ENCODE assay signal across 9 cellular contexts in genomic region chr18:7567487-7568425, GRCh38. TPM values are rescaled to one million over a fixed set of nuclear protein-coding genes. Genes with fewer than 3 reads are reported as not detected.
DNase-seq lines count a peak whose midpoint lies in the region; ATAC-seq, FAIRE-seq and TF ChIP-seq lines count a peak whose summit lies in the region.
"Had no signal": no experiment of that assay in that cellular context is flagged by ENCODE, and none has a peak within 500 bp of the region (broad histone marks: within the 10 kb centered on the region; RNA-seq: fewer than 3 reads in every experiment).

No MANE protein-coding gene starts in this region.

- peak overlapping the region; percentile 78 for H3K9ac ChIP-seq in HepG2 (ENCODE audit: insufficient read depth, low read depth, low read length)

- CTCF ChIA-PET in HepG2 (lab: Yijun Ruan, JAX; ENCODE audit: low intra/inter-chr PET ratio, low total read pairs) = interaction anchor here (2.2 kb wide), 1 partner anchor 295 kb away, joined by 11 read pairs; no protein-coding TSS in a partner anchor

- H3K4me1 ChIP-seq in SJCRH30 (no peaks in the 10 kb centered on the region), HepG2 (ENCODE audit: insufficient read depth, low read length) (peaks cover 30% of the 10 kb centered on the region)
- no peaks in the 10 kb centered on the region for H3K4me1 ChIP-seq in effector memory CD4-positive, alpha-beta T cell (ENCODE audit: control insufficient read depth, insufficient read depth, low read length, poor library complexity, severe bottlenecking)

- no peak; the same call in 1 of the 2 replicates for TF ChIP-seq RAD21 in HepG2 (CRISPR knock-in tag; IDR thresholded peaks at IDR 0.05)

- no TSS peak for BruUV-seq in HepG2 (replicated peaks; lab: Mats Ljungman, UMichigan)

- H3K79me2 ChIP-seq in HepG2 (ENCODE audit: insufficient read depth, low read length) = peaks cover 35% of the 10 kb centered on the region

- H3K9me3 Mint-ChIP-seq in CD14-positive monocyte = peaks cover 0 to 11% (median 3%) of the 10 kb centered on the region in 7 donors

- FAIRE-seq in HepG2 (lab: Jason Lieb, UNC) = no peak

- intact Hi-C loops in CD14-positive monocyte (cut with micrococcal nuclease) (no loop called here), HepG2 (cut with micrococcal nuclease; ENCODE audit: unreplicated experiment) (loop anchor here (1.0 to 5.0 kb wide), 5 partner anchors 59 to 295 kb away; no protein-coding TSS in a partner anchor)

- TF ChIP-seq EP300 in HepG2 (IDR thresholded peaks at IDR 0.05; ENCODE audit: low read depth in 2 of 2, low read length in 2 of 2) (no peak), HepG2 (CRISPR knock-in tag; IDR thresholded peaks at IDR 0.05; ENCODE audit: borderline replicate concordance) (no peak)

- peak overlapping the region; percentile 53 to 62 for H3K4me3 Mint-ChIP-seq in CD14-positive monocyte

- ATAC-seq in HepG2 = peak; percentile 72
- no peak for ATAC-seq in GM18519 (IDR thresholded peaks at IDR 0.05; ENCODE audit: low FRiP score, unreplicated experiment)
- ATAC-seq in HG03378 (IDR thresholded peaks at IDR 0.05; ENCODE audit: unreplicated experiment) = no peak

- POLR2A ChIA-PET in HepG2 (lab: Yijun Ruan, JAX) = interaction anchor here (0.5 to 1.6 kb wide), 4 partner anchors 8 to 450 kb away, joined by 3 to 5 read pairs (median 4); no protein-coding TSS in a partner anchor

- peak overlapping the region; percentile 84 for H3K4me3 ChIP-seq in SJCRH30
- peak overlapping the region; percentile 52 for H3K4me3 ChIP-seq in effector memory CD4-positive, alpha-beta T cell (ENCODE audit: insufficient read depth, low read depth, low read length, poor library complexity, severe bottlenecking)
- H3K4me3 ChIP-seq in HepG2 (replicated peaks in 1 of 3; ENCODE audit: insufficient read depth in 1 of 3, low read depth in 2 of 3, low read length in 3 of 3) = peak overlapping the region; percentile 88 to 96 (median 92)

- peak overlapping the region in 1 of 7 donors; percentile 8 for H3K27ac Mint-ChIP-seq in CD14-positive monocyte
- H3K27ac Mint-ChIP-seq: IgD-negative memory B cell had no signal

- peaks cover 44 to 61% (median 45%) of the 10 kb centered on the region in 3 donors for H3K27me3 Mint-ChIP-seq in CD14-positive monocyte (ENCODE audit: low read depth in 3 of 3)

- peak overlapping the region; percentile 76 for H3K4me2 ChIP-seq in HepG2 (ENCODE audit: low read depth, low read length)

- peaks cover 5 to 8% of the 10 kb centered on the region in 2 donors for H3K36me3 Mint-ChIP-seq in CD14-positive monocyte
- H3K36me3 Mint-ChIP-seq: IgD-negative memory B cell had no signal

- peak in 1 of 2 experiments; percentile 15; a peak in 1 of 4 replicates for TF ChIP-seq POLR2A in HepG2 (IDR thresholded peaks at IDR 0.05; ENCODE audit: insufficient read depth in 1 of 2, low read depth in 2 of 2, low read length in 2 of 2)

- TF ChIP-seq CTCF in CD14-positive monocyte (IDR thresholded peaks at IDR 0.05) (peak; percentile 11), GM20000 (IDR thresholded peaks at IDR 0.05; ENCODE audit: extremely low read depth, missing control alignments) (no peak), HepG2 (CRISPR knock-in tag; IDR thresholded peaks at IDR 0.05) (no peak; the same call in 1 of the 2 replicates)

- WGBS in HepG2 (ENCODE audit: low lambda C conversion rate) = 0% methylated on average over 7 of the region's 107 CpGs

- DNase-seq in CD14-positive monocyte (ENCODE audit: low spot score) = peak; percentile 46
- DNase-seq in GM20000 (ENCODE audit: low spot score) = peak; percentile 45
- peak; percentile 39 to 54 for DNase-seq in SJCRH30
- no peak for DNase-seq in effector memory CD4-positive, alpha-beta T cell
- DNase-seq in HepG2 (ENCODE audit: low spot score) = no peak
- DNase-seq in substantia nigra (lab: John Stamatoyannopoulos, UW) = peak in 34 of 49 donors; percentile 7 to 62 (median 36)

- peak overlapping the region; percentile 54 for H3K27ac ChIP-seq in SJCRH30
- peak overlapping the region; percentile 37 for H3K27ac ChIP-seq in effector memory CD4-positive, alpha-beta T cell (ENCODE audit: insufficient read depth, low read length, poor library complexity, severe bottlenecking)
- peak overlapping the region; percentile 71 for H3K27ac ChIP-seq in HepG2 (ENCODE audit: extremely low read length, insufficient read depth, low read length)
- peak overlapping the region; percentile 80 for H3K27ac ChIP-seq in substantia nigra (ENCODE audit: low read depth, low read length, poor library complexity, severe bottlenecking)

- H3K36me3 ChIP-seq in SJCRH30 (no peaks in the 10 kb centered on the region), HepG2 (replicated peaks in 1 of 2; ENCODE audit: control insufficient read depth in 1 of 2, insufficient read depth in 2 of 2, low read length in 2 of 2) (no peaks in the 10 kb centered on the region)
- no peaks in the 10 kb centered on the region for H3K36me3 ChIP-seq in effector memory CD4-positive, alpha-beta T cell (ENCODE audit: control insufficient read depth, insufficient read depth, low read length)

- H2AFZ ChIP-seq in HepG2 (ENCODE audit: low read length) = no peak overlapping the region

- H3K27me3 ChIP-seq in SJCRH30 (no peaks in the 10 kb centered on the region), HepG2 (ENCODE audit: control insufficient read depth in 1 of 2, insufficient read depth in 2 of 2, low read length in 2 of 2) (peaks cover 0 to 14% of the 10 kb centered on the region in 2 experiments; a peak in 2 of 5 replicates)
- H3K27me3 ChIP-seq in effector memory CD4-positive, alpha-beta T cell (replicated peaks; ENCODE audit: control insufficient read depth, insufficient read depth, low read length, poor library complexity, severe bottlenecking) = peaks cover 20% of the 10 kb centered on the region

- H3K4me1 Mint-ChIP-seq in CD14-positive monocyte = peaks cover 24% of the 10 kb centered on the region

- H3K9me3 ChIP-seq in SJCRH30 (replicated peaks) = no peaks in the 10 kb centered on the region
- H3K9me3 ChIP-seq in effector memory CD4-positive, alpha-beta T cell (ENCODE audit: control insufficient read depth, low read length) = no peaks in the 10 kb centered on the region
- H3K9me3 ChIP-seq in HepG2 (ENCODE audit: low read length) = no peaks in the 10 kb centered on the region

- no peaks in the 10 kb centered on the region for H4K20me1 ChIP-seq in HepG2 (ENCODE audit: insufficient read depth, low read length)

- in situ Hi-C loops in HepG2 (cut with HindIII; ENCODE audit: extremely low pct_ligation_motif_present, low pct_unique_long_range_greater_than_20kb) = loop anchor here (5.0 kb wide), 2 partner anchors 190 to 295 kb away; no protein-coding TSS in a partner anchor

TF ChIP-seq in HepG2, 621 proteins besides CTCF, POLR2A, EP300 and RAD21 (continues in another document):
- TF ChIP-seq, protein P1, sequence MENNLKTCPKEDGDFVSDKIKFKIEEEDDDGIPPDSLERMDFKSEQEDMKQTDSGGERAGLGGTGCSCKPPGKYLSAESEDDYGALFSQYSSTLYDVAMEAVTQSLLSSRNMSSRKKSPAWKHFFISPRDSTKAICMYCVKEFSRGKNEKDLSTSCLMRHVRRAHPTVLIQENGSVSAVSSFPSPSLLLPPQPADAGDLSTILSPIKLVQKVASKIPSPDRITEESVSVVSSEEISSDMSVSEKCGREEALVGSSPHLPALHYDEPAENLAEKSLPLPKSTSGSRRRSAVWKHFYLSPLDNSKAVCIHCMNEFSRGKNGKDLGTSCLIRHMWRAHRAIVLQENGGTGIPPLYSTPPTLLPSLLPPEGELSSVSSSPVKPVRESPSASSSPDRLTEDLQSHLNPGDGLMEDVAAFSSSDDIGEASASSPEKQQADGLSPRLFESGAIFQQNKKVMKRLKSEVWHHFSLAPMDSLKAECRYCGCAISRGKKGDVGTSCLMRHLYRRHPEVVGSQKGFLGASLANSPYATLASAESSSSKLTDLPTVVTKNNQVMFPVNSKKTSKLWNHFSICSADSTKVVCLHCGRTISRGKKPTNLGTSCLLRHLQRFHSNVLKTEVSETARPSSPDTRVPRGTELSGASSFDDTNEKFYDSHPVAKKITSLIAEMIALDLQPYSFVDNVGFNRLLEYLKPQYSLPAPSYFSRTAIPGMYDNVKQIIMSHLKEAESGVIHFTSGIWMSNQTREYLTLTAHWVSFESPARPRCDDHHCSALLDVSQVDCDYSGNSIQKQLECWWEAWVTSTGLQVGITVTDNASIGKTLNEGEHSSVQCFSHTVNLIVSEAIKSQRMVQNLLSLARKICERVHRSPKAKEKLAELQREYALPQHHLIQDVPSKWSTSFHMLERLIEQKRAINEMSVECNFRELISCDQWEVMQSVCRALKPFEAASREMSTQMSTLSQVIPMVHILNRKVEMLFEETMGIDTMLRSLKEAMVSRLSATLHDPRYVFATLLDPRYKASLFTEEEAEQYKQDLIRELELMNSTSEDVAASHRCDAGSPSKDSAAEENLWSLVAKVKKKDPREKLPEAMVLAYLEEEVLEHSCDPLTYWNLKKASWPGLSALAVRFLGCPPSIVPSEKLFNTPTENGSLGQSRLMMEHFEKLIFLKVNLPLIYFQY (CRISPR knock-in tag; IDR thresholded peaks at IDR 0.05; ENCODE audit: borderline replicate concordance) = no peak
- TF ChIP-seq PITX1 (CRISPR knock-in tag; IDR thresholded peaks at IDR 0.05) = no peak

RNA-seq across cellular contexts. Expression of gene PTPRM, which starts 0.6 kb away (rescaled TPM):
- under 1 TPM; 0.04 to 0.66 TPM for polyA plus RNA-seq in CD14-positive monocyte
- total RNA-seq in SJCRH30 (2014; rRNA removed; shearing (Covaris generic)) = 10.1 and 11.0 TPM in 2 replicates
- total RNA-seq in HepG2 (2016; rRNA removed; fragmentation: Illumina TruSeq; extraction: Trizol) = 6.5 and 12.6 TPM in 2 replicates
- total RNA-seq in HepG2 (2016; cell fraction: cytosol; rRNA removed; fragmentation: Illumina TruSeq; extraction: Trizol; ENCODE audit: low read depth) = 9.3 and 11.1 TPM in 2 replicates
- 5.1 and 13.5 TPM in 2 replicates for total RNA-seq in HepG2 (2016; cell fraction: insoluble cytoplasmic fraction; rRNA removed; fragmentation: Illumina TruSeq; extraction: Trizol)
- total RNA-seq in HepG2 (2016; cell fraction: membrane; rRNA removed; fragmentation: Illumina TruSeq; extraction: Trizol) = 4.9 and 6.3 TPM in 2 replicates
- 30.4 and 32.6 TPM in 2 replicates for total RNA-seq in HepG2 (2016; cell fraction: nucleus; rRNA removed; fragmentation: Illumina TruSeq; extraction: Trizol)
- 97.3 and 108 TPM in 2 replicates for polyA plus RNA-seq in HepG2 (2011; rRNA removed)
- polyA plus RNA-seq in HepG2 (2011; cell fraction: cytosol; rRNA removed) = 55.8 and 58.3 TPM in 2 replicates
- 337 and 404 TPM in 2 replicates for polyA plus RNA-seq in HepG2 (2011; cell fraction: nucleus; rRNA removed)
- polyA plus RNA-seq in HepG2 (2012) = 24.9 and 30.6 TPM in 2 replicates
- polyA plus RNA-seq in HepG2 (2016; cell fraction: cytosol; fragmentation: Illumina TruSeq; extraction: Trizol; ENCODE audit: low read depth) = 0.53 and 0.66 TPM in 2 replicates
- polyA plus RNA-seq in HepG2 (2016; cell fraction: insoluble cytoplasmic fraction; fragmentation: Illumina TruSeq; extraction: Trizol; ENCODE audit: low read depth) = 6.8 and 6.9 TPM in 2 replicates
- polyA plus RNA-seq in HepG2 (2016; cell fraction: membrane; fragmentation: Illumina TruSeq; extraction: Trizol; ENCODE audit: low read depth) = 2.4 and 2.8 TPM in 2 replicates
- polyA plus RNA-seq in HepG2 (2016; cell fraction: nucleus; fragmentation: Illumina TruSeq; extraction: Trizol; ENCODE audit: insufficient read depth, low read depth) = 39.2 and 53.1 TPM in 2 replicates
- 49.0 and 70.1 TPM in 2 replicates for polyA minus RNA-seq in HepG2 (2011; rRNA and poly(A)+ RNA removed; ENCODE audit: low replicate concordance)
- polyA minus RNA-seq in HepG2 (2011; cell fraction: cytosol; rRNA and poly(A)+ RNA removed) = 21.5 and 29.5 TPM in 2 replicates
- 292 and 299 TPM in 2 replicates for polyA minus RNA-seq in HepG2 (2011; cell fraction: nucleus; rRNA and poly(A)+ RNA removed)

Comparison
In these comparisons a context has a peak if more than half of its experiments do, and no peak if none do; other contexts are left out.
1. DNase-seq: peak in CD14-positive monocyte (single experiment), GM20000 (single experiment), SJCRH30 (2 of 2) and substantia nigra (34 of 49); none in effector memory CD4-positive, alpha-beta T cell (0 of 3) and HepG2 (single experiment).
2. Peak in every context shown above with its lines, with median percentiles within 50 percentile points of each other: H3K27ac ChIP-seq and H3K4me3 ChIP-seq.